In genomic region chr1:54937469-54937868, GRCh38 we compare ENCODE assay signal across 22 cellular contexts. TPM values are rescaled to one million over a fixed set of nuclear protein-coding genes. Genes with fewer than 3 reads are reported as not detected.
DNase-seq lines count a peak whose midpoint lies in the region; ATAC-seq, FAIRE-seq and TF ChIP-seq lines count a peak whose summit lies in the region.
"Had no signal": no experiment of that assay in that cellular context is flagged by ENCODE, and none has a peak within 500 bp of the region (broad histone marks: within the 10 kb centered on the region; RNA-seq: fewer than 3 reads in every experiment).

No MANE protein-coding gene starts in this region.

- H2AK5ac ChIP-seq in mesendoderm (ENCODE audit: low read length) = no peak overlapping the region

- peaks cover 4% of the 10 kb centered on the region; the same call in 1 of the 3 replicates for H3K9me3 ChIP-seq in A549
- H3K9me3 ChIP-seq in endodermal cell (ENCODE audit: control insufficient read depth, low read length) = peaks cover 34% of the 10 kb centered on the region
- H3K9me3 ChIP-seq: ascending aorta, SJCRH30 had no signal

- TF ChIP-seq POLR2A in A549 (IDR thresholded peaks at IDR 0.05; ENCODE audit: low read length) = no peak

- H4K8ac ChIP-seq in mesendoderm (ENCODE audit: low read depth, low read length) = no peak overlapping the region

- POLR2A ChIA-PET in A549 (lab: Yijun Ruan, JAX) = no interaction called here
- POLR2A ChIA-PET in activated CD4-positive, alpha-beta memory T cell treated with anti-CD3 and anti-CD28 coated beads, Interleukin-2, amount 10 ng/mL, durations not matched to agents 7 days and 5 days (lab: Charles Lee) = no interaction called here

- no peak overlapping the region for H3K27ac Mint-ChIP-seq in endodermal cell
- H3K27ac Mint-ChIP-seq in activated CD4-positive, alpha-beta memory T cell treated with anti-CD3 and anti-CD28 coated beads, Interleukin-2, amount 10 ng/mL, durations not matched to agents 7 days and 5 days = no peak overlapping the region
- H3K27ac Mint-ChIP-seq: CD4-positive, alpha-beta T cell; dendritic cell treated with granulocyte-macrophage colony-stimulating factor and Interleukin-4, amounts not matched to agents 40 ng/mL and 50 ng/mL, for 4 days; stimulated activated naive CD8-positive, alpha-beta T cell treated with anti-CD3 and anti-CD28 coated beads, Interleukin-15, amount 100 ng/mL, for 72 hours had no signal

- H3K9ac ChIP-seq in endodermal cell (ENCODE audit: extremely low read depth, low read length, poor library complexity, severe bottlenecking) (no peak overlapping the region), mesendoderm (ENCODE audit: low read length) (no peak overlapping the region)

- no peak overlapping the region for H3K4me3 Mint-ChIP-seq in endodermal cell
- H3K4me3 Mint-ChIP-seq in activated CD4-positive, alpha-beta memory T cell treated with anti-CD3 and anti-CD28 coated beads, Interleukin-2, amount 10 ng/mL, durations not matched to agents 7 days and 5 days = no peak overlapping the region
- H3K4me3 Mint-ChIP-seq: CD4-positive, alpha-beta T cell; dendritic cell treated with granulocyte-macrophage colony-stimulating factor and Interleukin-4, amounts not matched to agents 40 ng/mL and 50 ng/mL, for 4 days; stimulated activated naive CD8-positive, alpha-beta T cell treated with anti-CD3 and anti-CD28 coated beads, Interleukin-15, amount 100 ng/mL, for 72 hours had no signal

- no peak overlapping the region for H2BK15ac ChIP-seq in mesendoderm (replicated peaks; ENCODE audit: low read depth)

- no peak overlapping the region for H3K18ac ChIP-seq in mesendoderm (ENCODE audit: low read length)

- no peak overlapping the region for H4K5ac ChIP-seq in mesendoderm (ENCODE audit: low read length)

- peak overlapping the region; percentile 28 for H3K56ac ChIP-seq in mesendoderm (ENCODE audit: low read length)

- peaks cover 29% of the 10 kb centered on the region for H3K9me3 Mint-ChIP-seq in endodermal cell
- H3K9me3 Mint-ChIP-seq in activated CD4-positive, alpha-beta memory T cell treated with anti-CD3 and anti-CD28 coated beads, Interleukin-2, amount 10 ng/mL, durations not matched to agents 7 days and 5 days = peaks cover 3% of the 10 kb centered on the region
- H3K9me3 Mint-ChIP-seq: dendritic cell treated with granulocyte-macrophage colony-stimulating factor and Interleukin-4, amounts not matched to agents 40 ng/mL and 50 ng/mL, for 4 days had no signal

- CTCF ChIA-PET in A549 (lab: Yijun Ruan, JAX) = interaction anchor here (1.5 to 16.6 kb wide), 3 partner anchors 12 to 84 kb away, joined by 6 to 451 read pairs (median 28); partner anchors contain the start of gene BSND
- CTCF ChIA-PET in activated CD4-positive, alpha-beta memory T cell treated with anti-CD3 and anti-CD28 coated beads, Interleukin-2, amount 10 ng/mL, durations not matched to agents 7 days and 5 days (lab: Charles Lee) = interaction anchor here (0.7 kb wide), 1 partner anchor 59 kb away, joined by 5 read pairs; no protein-coding TSS in a partner anchor

- FAIRE-seq in A549 (lab: Jason Lieb, UNC) = no peak
- FAIRE-seq: GM12878 had no signal

- TF ChIP-seq RAD21 in A549 (conservative IDR thresholded peaks at IDR 0.05 in 1 of 2, IDR thresholded peaks at IDR 0.05 in 1 of 2) = no peak

- no peaks in the 10 kb centered on the region for H3K27me3 Mint-ChIP-seq in endodermal cell (ENCODE audit: insufficient read depth)
- H3K27me3 Mint-ChIP-seq in activated CD4-positive, alpha-beta memory T cell treated with anti-CD3 and anti-CD28 coated beads, Interleukin-2, amount 10 ng/mL, durations not matched to agents 7 days and 5 days = peaks cover 53% of the 10 kb centered on the region

- H2BK120ac ChIP-seq in mesendoderm (ENCODE audit: low read depth, low read length) = no peak overlapping the region

- no peaks in the 10 kb centered on the region for H3K79me1 ChIP-seq in mesendoderm (ENCODE audit: low read length)

- no peak for TF ChIP-seq CTCF in A549 (IDR thresholded peaks at IDR 0.05)
- TF ChIP-seq CTCF in endodermal cell (conservative IDR thresholded peaks at IDR 0.05) = peak; percentile 23

- H3K4me1 Mint-ChIP-seq in endodermal cell = peaks cover 34% of the 10 kb centered on the region
- peaks cover 2% of the 10 kb centered on the region for H3K4me1 Mint-ChIP-seq in activated CD4-positive, alpha-beta memory T cell treated with anti-CD3 and anti-CD28 coated beads, Interleukin-2, amount 10 ng/mL, durations not matched to agents 7 days and 5 days

- peak overlapping the region; percentile 17 for H2BK5ac ChIP-seq in mesendoderm (ENCODE audit: low read length)

- no peak for ATAC-seq in A549
- no peak for ATAC-seq in HG03025 (IDR thresholded peaks at IDR 0.05; ENCODE audit: low FRiP score, unreplicated experiment)
- ATAC-seq: GM12878; stimulated activated naive CD8-positive, alpha-beta T cell treated with anti-CD3 and anti-CD28 coated beads, Interleukin-15, amount 100 ng/mL, for 72 hours had no signal

- no peak overlapping the region for H3K4me3 ChIP-seq in A549
- no peak overlapping the region for H3K4me3 ChIP-seq in endodermal cell (ENCODE audit: low read length)
- no peak overlapping the region for H3K4me3 ChIP-seq in mesendoderm (ENCODE audit: low read length)
- H3K4me3 ChIP-seq: ascending aorta, GM12878, MG63, SJCRH30 had no signal

- no peak overlapping the region for H3K23ac ChIP-seq in mesendoderm (ENCODE audit: low read length)

- no peak overlapping the region for H3K4ac ChIP-seq in mesendoderm (ENCODE audit: low read depth, low read length)

- DNase-seq in A549 (ENCODE audit: low read depth in 1 of 2, low spot score in 1 of 2) (no peak), LHCN-M2 (ENCODE audit: low read depth) (peak; percentile 25), endodermal cell (no peak), mesendoderm (peak; percentile 46), mucosa of gallbladder (ENCODE audit: low spot score) (no peak)
- DNase-seq in activated CD4-positive, alpha-beta memory T cell treated with anti-CD3 and anti-CD28 coated beads, Interleukin-2, amount 10 ng/mL, durations not matched to agents 7 days and 5 days = no peak
- no peak for DNase-seq in stimulated activated CD4-positive, alpha-beta T cell treated with anti-CD3 and anti-CD28 coated beads, Interleukin-2, amount 100 ng/mL, for 48 hours
- DNase-seq: activated CD4-positive, alpha-beta T cell treated with anti-CD3 and anti-CD28 coated beads for 1 hour; CD4-positive, alpha-beta T cell; GOT3; MG63; NCI-H1694 treated with DMSO at 0.1 percent for 48 hours; NCI-H446 treated with DMSO at 0.1 percent for 48 hours; SJCRH30; stimulated activated naive CD8-positive, alpha-beta T cell treated with anti-CD3 and anti-CD28 coated beads, Interleukin-15, amount 100 ng/mL, for 72 hours; T1000 had no signal

- TF ChIP-seq EP300 in A549 (IDR thresholded peaks at IDR 0.05) = no peak

- H3K4me1 ChIP-seq in A549 = peaks cover 13% of the 10 kb centered on the region; the same call in 2 of the 3 replicates
- peaks cover 7% of the 10 kb centered on the region for H3K4me1 ChIP-seq in endodermal cell (ENCODE audit: control insufficient read depth, insufficient read depth, low read length)
- H3K4me1 ChIP-seq in mesendoderm (ENCODE audit: control insufficient read depth, low read depth, low read length) = peaks cover 11% of the 10 kb centered on the region
- H3K4me1 ChIP-seq: ascending aorta had no signal

- H3K36me3 ChIP-seq in endodermal cell (ENCODE audit: control insufficient read depth, insufficient read depth, low read length) (no peaks in the 10 kb centered on the region), mesendoderm (ENCODE audit: control insufficient read depth, insufficient read depth, low read length) (no peaks in the 10 kb centered on the region)
- H3K36me3 ChIP-seq: ascending aorta, MG63, SJCRH30 had no signal

- H3K27ac ChIP-seq in A549 = 0 out of 6 replicates have a peak overlapping the region, but pooled peaks of 1 of the 2 experiments have one; percentile 18
- no peak overlapping the region for H3K27ac ChIP-seq in endodermal cell (ENCODE audit: low read depth, low read length)
- H3K27ac ChIP-seq in mesendoderm (ENCODE audit: low read depth, low read length) = peak overlapping the region; percentile 18
- H3K27ac ChIP-seq: ascending aorta, SJCRH30 had no signal

- peaks cover 5% of the 10 kb centered on the region for H3K36me3 Mint-ChIP-seq in endodermal cell (ENCODE audit: low read depth)
- no peaks in the 10 kb centered on the region for H3K36me3 Mint-ChIP-seq in activated CD4-positive, alpha-beta memory T cell treated with anti-CD3 and anti-CD28 coated beads, Interleukin-2, amount 10 ng/mL, durations not matched to agents 7 days and 5 days (ENCODE audit: low read depth)

- H3K4me2 ChIP-seq in A549 (no peak overlapping the region), mesendoderm (ENCODE audit: low read length) (no peak overlapping the region)

- WGBS in A549 (ENCODE audit: missing lambda C conversion rate) = 14% methylated on average over 1 of the region's 1 CpG
- WGBS in endodermal cell (ENCODE audit: insufficient coverage in 1 of 2, insufficient read length in 1 of 2), 2 experiments = 50 to 66% methylated on average over 1 of the region's 1 CpG
- no CpG with 5 or more reads among the region's 1 CpG for WGBS in mesendoderm (ENCODE audit: extremely low coverage, insufficient coverage, low lambda C conversion rate)

- no peaks in the 10 kb centered on the region for H3K79me2 ChIP-seq in mesendoderm (ENCODE audit: control insufficient read depth, insufficient read depth, low read length)

- H3K27me3 ChIP-seq in endodermal cell (ENCODE audit: control insufficient read depth, insufficient read depth, low read length, poor library complexity, severe bottlenecking) (no peaks in the 10 kb centered on the region), mesendoderm (ENCODE audit: insufficient read depth, low read length, poor library complexity) (no peaks in the 10 kb centered on the region)
- H3K27me3 ChIP-seq: ascending aorta, MG63 had no signal

RNA-seq across cellular contexts. Expression of gene TMEM61, which starts 43.0 kb away (rescaled TPM):
- polyA plus RNA-seq in A549 (2011; rRNA removed) = 0.06 and 0.15 TPM in 2 replicates
- 0.05 TPM in 2 replicates for polyA plus RNA-seq in A549 (2012; cell fraction: cytosol; rRNA removed)
- 0.06 TPM in 1 of 2 replicates, not detected in the other for polyA plus RNA-seq in A549 (2012; cell fraction: nucleus; rRNA removed)
- polyA plus RNA-seq in A549 (2017; fragmentation: RNase III; extraction: RNeasy Plus Mini Kit Qiagen cat#74134 plus additional on column Dnase treatment) = 0.10 to 0.12 TPM in 2 of 3 replicates, not detected in the other
- polyA minus RNA-seq in A549 (2011; rRNA and poly(A)+ RNA removed) = not detected in 2 replicates
- not detected in 2 replicates for total RNA-seq in LHCN-M2 (2014; rRNA removed)
- polyA plus RNA-seq in LHCN-M2 (2012) = not detected
- not detected for total RNA-seq in endodermal cell
- 0.28 TPM for polyA plus RNA-seq in endodermal cell (2013, experiment 1 of 2)
- 0.33 TPM for polyA plus RNA-seq in endodermal cell (2013, experiment 2 of 2)
- 0.44 TPM for polyA plus RNA-seq in mesendoderm (2013, experiment 1 of 2)
- 0.38 TPM for polyA plus RNA-seq in mesendoderm (2013, experiment 2 of 2)
- 2.3 TPM for total RNA-seq in mucosa of gallbladder
- not detected for total RNA-seq in activated CD4-positive, alpha-beta memory T cell treated with anti-CD3 and anti-CD28 coated beads, Interleukin-2, amount 10 ng/mL, durations not matched to agents 7 days and 5 days
- total RNA-seq: ascending aorta; CD4-positive, alpha-beta T cell; G401; GM12878; liver; SJCRH30 had no signal
- polyA plus RNA-seq: GM12878, liver had no signal

RNA-seq across cellular contexts. Expression of gene DHCR24, which starts 50.5 kb away (rescaled TPM):
- 29.9 and 60.3 TPM in 2 replicates for polyA plus RNA-seq in A549 (2011; rRNA removed)
- 18.5 and 20.6 TPM in 2 replicates for polyA plus RNA-seq in A549 (2012; cell fraction: cytosol; rRNA removed)
- 32.5 and 39.4 TPM in 2 replicates for polyA plus RNA-seq in A549 (2012; cell fraction: nucleus; rRNA removed)
- 20.4 to 33.3 TPM (median 30.2 TPM) in 3 replicates for polyA plus RNA-seq in A549 (2017; fragmentation: RNase III; extraction: RNeasy Plus Mini Kit Qiagen cat#74134 plus additional on column Dnase treatment)
- 126 and 134 TPM in 2 replicates for polyA minus RNA-seq in A549 (2011; rRNA and poly(A)+ RNA removed)
- total RNA-seq in LHCN-M2 (2014; rRNA removed) = 45.1 and 54.8 TPM in 2 replicates
- 80.7 TPM for polyA plus RNA-seq in LHCN-M2 (2012)
- total RNA-seq in endodermal cell = 100 to 1,000 TPM; 243 to 340 TPM
- 221 TPM for polyA plus RNA-seq in endodermal cell (2013, experiment 1 of 2)
- polyA plus RNA-seq in endodermal cell (2013, experiment 2 of 2) = 218 TPM
- polyA plus RNA-seq in mesendoderm (2013, experiment 1 of 2) = 466 TPM
- polyA plus RNA-seq in mesendoderm (2013, experiment 2 of 2) = 464 TPM
- total RNA-seq in mucosa of gallbladder = 463 TPM
- total RNA-seq in activated CD4-positive, alpha-beta memory T cell treated with anti-CD3 and anti-CD28 coated beads, Interleukin-2, amount 10 ng/mL, durations not matched to agents 7 days and 5 days = 100 to 1,000 TPM; 114 to 115 TPM

Comparison
In these comparisons a context has a peak if more than half of its experiments do, and no peak if none do; other contexts are left out.
1. DNase-seq: peak in LHCN-M2 (single experiment) and mesendoderm (single experiment); none in A549 (0 of 2), endodermal cell (single experiment), mucosa of gallbladder (single experiment), activated CD4-positive, alpha-beta memory T cell treated with anti-CD3 and anti-CD28 coated beads, Interleukin-2, amount 10 ng/mL, durations not matched to agents 7 days and 5 days (single experiment) and stimulated activated CD4-positive, alpha-beta T cell treated with anti-CD3 and anti-CD28 coated beads, Interleukin-2, amount 100 ng/mL, for 48 hours (0 of 2).